33 cellular contexts compared by ENCODE assay signal in genomic region chr1:84356881-84357280, GRCh38. TPM values are rescaled to one million over a fixed set of nuclear protein-coding genes. Genes with fewer than 3 reads are reported as not detected.
"Had no signal": no experiment of that assay in that cellular context is flagged by ENCODE, and none has a peak within 500 bp of the region (broad histone marks: within the 10 kb centered on the region; RNA-seq: fewer than 3 reads in every experiment).

No MANE protein-coding gene starts in this region.

- H3K9me3 ChIP-seq: adrenal gland, body of pancreas, breast epithelium had no signal

- H3K36me3 ChIP-seq: adrenal gland, brain microvascular endothelial cell, breast epithelium, cardiac muscle cell had no signal

- DNase-seq: activated B cell treated with CpG ODN at 0.5 μM for 24 hours; activated CD4-positive, alpha-beta memory T cell treated with anti-CD3 and anti-CD28 coated beads for 36 hours; activated CD4-positive, alpha-beta T cell treated with anti-CD3 and anti-CD28 coated beads for 4 hours; activated CD4-positive, alpha-beta T cell treated with anti-CD3 and anti-CD28 coated beads, Interleukin-2, amount 10 ng/mL, durations not matched to agents 24 days and 14 days; activated CD4-positive, alpha-beta T cell treated with anti-CD3 and anti-CD28 coated beads, Interleukin-2, amount 50 U/mL, for 1 hour; activated CD4-positive, alpha-beta T cell treated with anti-CD3 and anti-CD28 coated beads, Interleukin-2, amount 50 U/mL, for 4 hours; activated CD4-positive, CD25-positive, alpha-beta regulatory T cell treated with anti-CD3 and anti-CD28 coated beads, Interleukin-2, amount 50 U/mL, for 72 hours; activated CD8-positive, alpha-beta memory T cell treated with anti-CD3 and anti-CD28 coated beads, Interleukin-2, amount 10 ng/mL, durations not matched to agents 7 days and 5 days; activated CD8-positive, alpha-beta memory T cell treated with anti-CD3 and anti-CD28 coated beads, Interleukin-2, amount 50 U/mL, for 48 hours; activated CD8-positive, alpha-beta T cell treated with anti-CD3 and anti-CD28 coated beads for 36 hours; activated effector memory CD4-positive, alpha-beta T cell treated with Interleukin-2 at 50 U/mL for 16 hours; activated gamma-delta T cell; activated naive CD4-positive, alpha-beta T cell treated with anti-CD3 and anti-CD28 coated beads, Interleukin-2, amount 10 ng/mL, durations not matched to agents 7 days and 5 days; activated naive CD4-positive, alpha-beta T cell treated with Interleukin-2 at 50 U/mL for 16 hours; activated naive CD8-positive, alpha-beta T cell treated with anti-CD3 and anti-CD28 coated beads, Interleukin-2, amount 10 ng/mL, durations not matched to agents 7 days and 5 days; activated naive CD8-positive, alpha-beta T cell treated with anti-CD3 and anti-CD28 coated beads, Interleukin-2, amount 50 U/mL, for 24 hours; activated T-cell treated with anti-CD3 and anti-CD28 coated beads, Interleukin-2, amount 50 U/mL, for 24 hours; activated T-cell treated with anti-CD3 and anti-CD28 coated beads, Interleukin-2, amount 50 U/mL, for 48 hours; adrenal gland; amniotic stem cell; aorta; body of pancreas; brain microvascular endothelial cell; caudate nucleus; cerebellar nuclear complex; T-helper 1 cell; T-helper 2 cell; T-helper 9 cell had no signal

- H3K4me3 ChIP-seq: adrenal gland, body of pancreas, breast epithelium, cardiac muscle cell had no signal

- ATAC-seq: activated CD8-positive, alpha-beta memory T cell treated with anti-CD3 and anti-CD28 coated beads, Interleukin-2, amount 10 ng/mL, durations not matched to agents 7 days and 5 days; activated CD8-positive, alpha-beta T cell treated with anti-CD3 and anti-CD28 coated beads for 36 hours; activated naive CD8-positive, alpha-beta T cell treated with anti-CD3 and anti-CD28 coated beads, Interleukin-2, amount 50 U/mL, for 24 hours; body of pancreas had no signal

- H3K4me1 ChIP-seq: body of pancreas, breast epithelium had no signal

- H3K27me3 ChIP-seq: adrenal gland, body of pancreas, brain microvascular endothelial cell, breast epithelium, cardiac muscle cell had no signal

RNA-seq across cellular contexts. Expression of gene DNASE2B, which starts 41.4 kb away (rescaled TPM):
- total RNA-seq: activated B cell treated with CpG ODN at 0.5 μM for 24 hours; activated CD4-positive, alpha-beta memory T cell treated with anti-CD3 and anti-CD28 coated beads for 36 hours; activated CD4-positive, alpha-beta T cell treated with anti-CD3 and anti-CD28 coated beads, Interleukin-2, amount 10 ng/mL, durations not matched to agents 24 days and 14 days; activated CD8-positive, alpha-beta memory T cell treated with anti-CD3 and anti-CD28 coated beads, Interleukin-2, amount 10 ng/mL, durations not matched to agents 7 days and 5 days; activated CD8-positive, alpha-beta T cell treated with anti-CD3 and anti-CD28 coated beads for 36 hours; activated naive CD8-positive, alpha-beta T cell treated with anti-CD3 and anti-CD28 coated beads, Interleukin-2, amount 10 ng/mL, durations not matched to agents 7 days and 5 days; activated T-helper 2 cell treated with anti-CD3 and anti-CD28 coated beads, Interferon-gamma antibody, Interleukin-2, Interleukin-4, amounts not matched to agents 10 μg/mL and 5 μg/mL and 100 μg/mL, durations not matched to agents 14 hours and 24 hours and 36 hours; aorta; astrocyte; body of pancreas; cardiac muscle cell; chondrocyte had no signal
